Comparison of ENCODE assay signal across 8 cellular contexts in genomic region chr12:85317866-85318636, GRCh38. TPM values are rescaled to one million over a fixed set of nuclear protein-coding genes. Genes with fewer than 3 reads are reported as not detected.
"Had no signal": no experiment of that assay in that cellular context is flagged by ENCODE, and none has a peak within 500 bp of the region (broad histone marks: within the 10 kb centered on the region; RNA-seq: fewer than 3 reads in every experiment).

No MANE protein-coding gene starts in this region.

RNA-seq across cellular contexts. Expression of gene ALX1, which starts 38.0 kb away (rescaled TPM):
- total RNA-seq: activated B cell treated with CpG ODN at 0.5 μM for 24 hours; activated CD4-positive, alpha-beta T cell treated with anti-CD3 and anti-CD28 coated beads, Interleukin-2, amount 10 ng/mL, durations not matched to agents 24 days and 14 days; adrenal gland; left lobe of liver; mucosa of gallbladder; natural killer cell; upper lobe of right lung had no signal
- polyA plus RNA-seq: adrenal gland, esophagus had no signal
